Comparison of ENCODE assay signal across 36 cellular contexts in genomic region chr9:35577486-35577885, GRCh38.
"Had no signal": no experiment of that assay in that cellular context is flagged by ENCODE, and none has a peak within 500 bp of the region (broad histone marks: within the 10 kb centered on the region; RNA-seq: fewer than 3 reads in every experiment).

No MANE protein-coding gene starts in this region.

- H3K4me1 ChIP-seq: breast epithelium, colonic mucosa, esophagus muscularis mucosa, gastroesophageal sphincter, heart right ventricle had no signal

- H3K79me2 ChIP-seq: hepatocyte had no signal

- H3K27me3 ChIP-seq: breast epithelium, cardiac muscle cell, colonic mucosa, dorsolateral prefrontal cortex, esophagus muscularis mucosa, gastroesophageal sphincter, heart right ventricle, hepatocyte had no signal

- ATAC-seq: activated CD4-positive, CD25-positive, alpha-beta regulatory T cell treated with anti-CD3 and anti-CD28 coated beads, Interleukin-2, amount 50 U/mL, for 24 hours; activated T-cell treated with anti-CD3 and anti-CD28 coated beads, Interleukin-2, amount 50 U/mL, for 4 hours; gastroesophageal sphincter; heart right ventricle; T-helper 17 cell had no signal

- H3K4me3 ChIP-seq: breast epithelium, cardiac muscle cell, colonic mucosa, dorsolateral prefrontal cortex, esophagus muscularis mucosa, gastroesophageal sphincter, heart right ventricle, hepatocyte had no signal

- H3K4me1 Mint-ChIP-seq: activated B cell treated with CpG ODN at 0.5 μM for 24 hours; activated CD4-positive, alpha-beta T cell treated with anti-CD3 and anti-CD28 coated beads, Interleukin-2, amount 10 ng/mL, durations not matched to agents 7 days and 5 days; brain; endodermal cell; T-helper 17 cell had no signal

- H3K4me3 Mint-ChIP-seq: activated B cell treated with CpG ODN at 0.5 μM for 24 hours; activated CD4-positive, alpha-beta memory T cell treated with anti-CD3 and anti-CD28 coated beads, Interleukin-2, amount 10 ng/mL, durations not matched to agents 7 days and 5 days; activated CD4-positive, alpha-beta T cell treated with anti-CD3 and anti-CD28 coated beads, Interleukin-2, amount 10 ng/mL, durations not matched to agents 7 days and 5 days; activated naive CD4-positive, alpha-beta T cell treated with anti-CD3 and anti-CD28 coated beads for 36 hours; activated naive CD4-positive, alpha-beta T cell treated with anti-CD3 and anti-CD28 coated beads, Interleukin-2, amount 50 U/mL, for 24 hours; activated naive CD8-positive, alpha-beta T cell treated with anti-CD3 and anti-CD28 coated beads, Interleukin-2, amount 10 ng/mL, durations not matched to agents 7 days and 5 days; activated T-cell treated with anti-CD3 and anti-CD28 coated beads, Interleukin-2, amount 50 U/mL, for 4 hours; brain; dendritic cell treated with granulocyte-macrophage colony-stimulating factor and Interleukin-4, amounts not matched to agents 40 ng/mL and 50 ng/mL, for 4 days; endodermal cell; T-helper 17 cell; T-helper 2 cell treated with Interferon-gamma antibody and Interleukin-4, amounts not matched to agents 5 μg/mL and 100 μg/mL, for 36 hours had no signal

- H3K27ac ChIP-seq: breast epithelium, cardiac muscle cell, colonic mucosa, dorsolateral prefrontal cortex, esophagus muscularis mucosa, gastroesophageal sphincter, heart right ventricle, hepatocyte, WERI-Rb-1 had no signal

- H2AFZ ChIP-seq: hepatocyte had no signal

- DNase-seq: activated B cell treated with CpG ODN at 0.5 μM for 24 hours; activated CD4-positive, alpha-beta memory T cell treated with anti-CD3 and anti-CD28 coated beads, Interleukin-2, amount 10 ng/mL, durations not matched to agents 7 days and 5 days; activated CD4-positive, alpha-beta T cell treated with anti-CD3 and anti-CD28 coated beads for 4 hours; activated CD4-positive, alpha-beta T cell treated with anti-CD3 and anti-CD28 coated beads, Interleukin-2, amount 10 ng/mL, durations not matched to agents 7 days and 5 days; activated CD4-positive, alpha-beta T cell treated with anti-CD3 and anti-CD28 coated beads, Interleukin-2, amount 50 U/mL, for 4 hours; activated CD8-positive, alpha-beta memory T cell treated with anti-CD3 and anti-CD28 coated beads for 24 hours; activated effector memory CD4-positive, alpha-beta T cell treated with anti-CD3 and anti-CD28 coated beads, Interleukin-2, amount 50 U/mL, for 16 hours; activated naive CD4-positive, alpha-beta T cell treated with anti-CD3 and anti-CD28 coated beads for 36 hours; activated naive CD8-positive, alpha-beta T cell treated with anti-CD3 and anti-CD28 coated beads, Interleukin-2, amount 10 ng/mL, durations not matched to agents 7 days and 5 days; activated T-cell treated with anti-CD3 and anti-CD28 coated beads, Interleukin-2, amount 50 U/mL, for 4 hours; amygdala; aorta; central memory CD4-positive, alpha-beta T cell; cerebellar nuclear complex; colonic mucosa; dorsolateral prefrontal cortex; effector memory CD4-positive, alpha-beta T cell; endodermal cell; erythroblast; foreskin melanocyte; heart right ventricle; T-helper 1 cell; T-helper 17 cell; T1000; WERI-Rb-1 had no signal

- H3K27ac Mint-ChIP-seq: activated B cell treated with CpG ODN at 0.5 μM for 24 hours; activated CD4-positive, alpha-beta memory T cell treated with anti-CD3 and anti-CD28 coated beads, Interleukin-2, amount 10 ng/mL, durations not matched to agents 7 days and 5 days; activated CD4-positive, alpha-beta T cell treated with anti-CD3 and anti-CD28 coated beads, Interleukin-2, amount 10 ng/mL, durations not matched to agents 7 days and 5 days; activated naive CD4-positive, alpha-beta T cell treated with anti-CD3 and anti-CD28 coated beads, Interleukin-2, amount 50 U/mL, for 24 hours; activated naive CD8-positive, alpha-beta T cell treated with anti-CD3 and anti-CD28 coated beads, Interleukin-2, amount 10 ng/mL, durations not matched to agents 7 days and 5 days; activated T-helper 2 cell treated with anti-CD3 and anti-CD28 coated beads, Interferon-gamma antibody, Interleukin-2, Interleukin-4, amounts not matched to agents 10 μg/mL and 5 μg/mL and 100 μg/mL, durations not matched to agents 14 hours and 24 hours and 36 hours; brain; dendritic cell treated with granulocyte-macrophage colony-stimulating factor and Interleukin-4, amounts not matched to agents 40 ng/mL and 50 ng/mL, for 4 days; endodermal cell; T-helper 17 cell; T-helper 2 cell treated with Interferon-gamma antibody and Interleukin-4, amounts not matched to agents 5 μg/mL and 100 μg/mL, for 36 hours had no signal

- H3K9me3 ChIP-seq: colonic mucosa had no signal

- H3K27me3 Mint-ChIP-seq: activated B cell treated with CpG ODN at 0.5 μM for 24 hours; activated CD4-positive, alpha-beta memory T cell treated with anti-CD3 and anti-CD28 coated beads, Interleukin-2, amount 10 ng/mL, durations not matched to agents 7 days and 5 days; activated CD4-positive, alpha-beta T cell treated with anti-CD3 and anti-CD28 coated beads, Interleukin-2, amount 10 ng/mL, durations not matched to agents 7 days and 5 days; activated naive CD4-positive, alpha-beta T cell treated with anti-CD3 and anti-CD28 coated beads, Interleukin-2, amount 50 U/mL, for 24 hours; activated naive CD8-positive, alpha-beta T cell treated with anti-CD3 and anti-CD28 coated beads, Interleukin-2, amount 10 ng/mL, durations not matched to agents 7 days and 5 days; dendritic cell treated with granulocyte-macrophage colony-stimulating factor and Interleukin-4, amounts not matched to agents 40 ng/mL and 50 ng/mL, for 4 days; T-helper 17 cell had no signal

- H3K4me2 ChIP-seq: hepatocyte had no signal

- H3K36me3 ChIP-seq: breast epithelium, cardiac muscle cell, colonic mucosa, esophagus muscularis mucosa, heart right ventricle, WERI-Rb-1 had no signal
